9 cellular contexts compared by ENCODE assay signal in the genomic region with DNA sequence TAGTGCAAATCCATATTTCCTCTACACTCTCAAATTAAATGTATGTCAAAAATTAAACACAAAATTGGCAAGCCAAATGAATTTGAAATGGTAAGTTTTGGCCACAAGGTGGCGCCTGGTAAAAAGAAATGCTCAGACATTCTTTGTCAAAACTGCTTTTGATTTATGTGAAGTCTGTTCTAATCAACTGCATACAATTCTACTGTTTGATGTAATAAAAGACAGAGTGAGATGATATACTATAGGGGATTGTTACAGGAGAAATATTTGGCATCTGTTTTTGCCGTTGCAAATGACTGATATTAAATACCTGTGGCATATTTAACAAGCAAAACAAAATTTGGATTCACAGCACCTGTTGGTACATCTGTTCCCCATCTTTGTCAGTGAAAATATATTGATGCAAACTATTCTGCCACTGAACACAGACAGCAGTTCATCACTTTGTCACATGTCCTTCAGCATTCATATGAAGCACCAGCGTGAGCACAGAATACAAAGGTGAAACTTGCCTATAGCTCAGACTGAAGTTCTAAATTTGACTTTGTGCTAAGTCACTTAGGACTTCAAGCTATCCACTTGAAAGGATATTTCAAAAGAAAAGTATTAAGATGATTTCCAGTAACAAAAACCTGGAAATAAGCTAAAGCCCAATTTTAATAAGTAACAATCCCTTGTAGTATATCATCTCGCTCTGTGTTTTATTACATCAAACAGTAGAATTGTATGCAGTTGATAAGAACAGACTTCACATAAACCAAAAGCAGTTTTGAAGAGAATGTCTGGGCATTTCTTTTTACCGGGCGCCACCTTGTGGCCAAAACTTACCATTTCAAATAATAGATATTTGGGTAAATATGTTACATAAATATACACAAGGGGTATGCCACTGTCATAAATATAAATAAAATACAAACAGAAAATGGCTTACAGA. TPM values are rescaled to one million over a fixed set of nuclear protein-coding genes. Genes with fewer than 3 reads are reported as not detected.
DNase-seq lines count a peak whose midpoint lies in the region; ATAC-seq and TF ChIP-seq lines count a peak whose summit lies in the region.
"Had no signal": no experiment of that assay in that cellular context is flagged by ENCODE, and none has a peak within 500 bp of the region (broad histone marks: within the 10 kb centered on the region; RNA-seq: fewer than 3 reads in every experiment).

No MANE protein-coding gene starts in this region.

- peaks cover 7% of the 10 kb centered on the region for H3K4me1 ChIP-seq in CD4-positive, alpha-beta memory T cell (ENCODE audit: insufficient read depth, low read length)
- H3K4me1 ChIP-seq in RWPE2 (ENCODE audit: insufficient read depth, poor library complexity, severe bottlenecking) (no peaks in the 10 kb centered on the region), gastroesophageal sphincter (peaks cover 4 to 19% (median 5%) of the 10 kb centered on the region in 3 donors), prostate gland (replicated peaks) (no peaks in the 10 kb centered on the region), aorta (ENCODE audit: control insufficient read depth in 1 of 2, insufficient read depth in 2 of 2, low read length in 2 of 2) (no peaks in the 10 kb centered on the region)

- H3K9me3 Mint-ChIP-seq in CD4-positive, alpha-beta memory T cell = no peaks in the 10 kb centered on the region
- H3K9me3 Mint-ChIP-seq: IgD-negative memory B cell had no signal

- H3K4me3 Mint-ChIP-seq in CD4-positive, alpha-beta memory T cell = peak overlapping the region in 2 of 8 donors; percentile 29 to 67
- H3K4me3 Mint-ChIP-seq: IgD-negative memory B cell had no signal

- H3K36me3 Mint-ChIP-seq in CD4-positive, alpha-beta memory T cell = peaks cover 18 to 21% of the 10 kb centered on the region in 2 donors

- POLR2A ChIA-PET in CD4-positive, alpha-beta memory T cell (lab: Charles Lee; ENCODE audit: partially characterized antibody) = interaction anchor here (1.0 to 1.8 kb wide), 5 partner anchors 34 to 635 kb away, joined by 3 to 8 read pairs (median 4); a partner anchor contains a TSS

- CTCF ChIA-PET in CD4-positive, alpha-beta memory T cell (lab: Charles Lee; ENCODE audit: partially characterized antibody) = interaction anchor here (0.7 to 5.4 kb wide), 54 partner anchors 9 to 652 kb away, joined by 3 to 108 read pairs (median 4); a partner anchor contains a TSS

- H3K9me3 ChIP-seq in CD4-positive, alpha-beta memory T cell (ENCODE audit: control insufficient read depth in 1 of 2, low read length in 2 of 2) = no peaks in the 10 kb centered on the region
- H3K9me3 ChIP-seq in RWPE2 (ENCODE audit: severe bottlenecking) (no peaks in the 10 kb centered on the region), gastroesophageal sphincter (no peaks in the 10 kb centered on the region), prostate gland (no peaks in the 10 kb centered on the region), aorta (ENCODE audit: control insufficient read depth, low read length) (no peaks in the 10 kb centered on the region)

- ATAC-seq in RWPE2 (ENCODE audit: low read depth) (no peak), gastroesophageal sphincter (peak; percentile 39), aorta (ENCODE audit: low FRiP score) (peak; percentile 55), GM19035 (IDR thresholded peaks at IDR 0.05; ENCODE audit: unreplicated experiment) (no peak)

- no peaks in the 10 kb centered on the region for H3K27me3 Mint-ChIP-seq in CD4-positive, alpha-beta memory T cell
- H3K27me3 Mint-ChIP-seq: IgD-negative memory B cell had no signal

- no peaks in the 10 kb centered on the region for H3K36me3 ChIP-seq in CD4-positive, alpha-beta memory T cell (ENCODE audit: insufficient read depth, low read length)
- H3K36me3 ChIP-seq in RWPE2 (ENCODE audit: low read depth) = peaks cover 29% of the 10 kb centered on the region
- H3K36me3 ChIP-seq in gastroesophageal sphincter = peaks cover 0 to 40% of the 10 kb centered on the region in 2 donors
- H3K36me3 ChIP-seq in prostate gland = no peaks in the 10 kb centered on the region
- peaks cover 0 to 4% of the 10 kb centered on the region in 2 donors for H3K36me3 ChIP-seq in aorta (ENCODE audit: control insufficient read depth in 1 of 2, insufficient read depth in 2 of 2, low read length in 1 of 2)

- H3K4me1 Mint-ChIP-seq in CD4-positive, alpha-beta memory T cell = peaks cover 9 to 11% (median 10%) of the 10 kb centered on the region in 4 donors

- TF ChIP-seq CTCF in RWPE2 (IDR thresholded peaks at IDR 0.05; ENCODE audit: poor library complexity, severe bottlenecking) = peak; percentile 83
- peak; percentile 72 to 83 (median 78) for TF ChIP-seq CTCF in gastroesophageal sphincter (IDR thresholded peaks at IDR 0.05)
- TF ChIP-seq CTCF in prostate gland (IDR thresholded peaks at IDR 0.05) = peak; percentile 79 to 91 (median 86)

- H3K4me3 ChIP-seq in CD4-positive, alpha-beta memory T cell (ENCODE audit: low read length in 2 of 2) = no peak overlapping the region
- H3K4me3 ChIP-seq in RWPE2 (ENCODE audit: severe bottlenecking) (no peak overlapping the region), gastroesophageal sphincter (no peak overlapping the region), prostate gland (no peak overlapping the region), aorta (ENCODE audit: low read length in 2 of 2) (no peak overlapping the region)

- TF ChIP-seq EP300 in gastroesophageal sphincter (IDR thresholded peaks at IDR 0.05) = no peak

- H3K27me3 ChIP-seq in CD4-positive, alpha-beta memory T cell (ENCODE audit: insufficient read depth, low read length) = no peaks in the 10 kb centered on the region
- no peaks in the 10 kb centered on the region for H3K27me3 ChIP-seq in RWPE2 (ENCODE audit: insufficient read depth, poor library complexity, severe bottlenecking)
- H3K27me3 ChIP-seq in gastroesophageal sphincter = no peaks in the 10 kb centered on the region
- no peaks in the 10 kb centered on the region for H3K27me3 ChIP-seq in prostate gland (replicated peaks; ENCODE audit: insufficient read depth)
- H3K27me3 ChIP-seq in aorta (ENCODE audit: control insufficient read depth in 1 of 2, insufficient read depth in 2 of 2, low read length in 1 of 2) = no peaks in the 10 kb centered on the region

- peak overlapping the region; percentile 33 for H3K27ac ChIP-seq in CD4-positive, alpha-beta memory T cell (ENCODE audit: low read depth, low read length)
- H3K27ac ChIP-seq in RWPE2 (ENCODE audit: poor library complexity, severe bottlenecking) (no peak overlapping the region), gastroesophageal sphincter (peak overlapping the region; percentile 53 to 67 (median 57)), prostate gland (peak overlapping the region in 1 of 2 donors; percentile 32), aorta (ENCODE audit: low read depth in 1 of 2, low read length in 2 of 2) (no peak overlapping the region)

- TF ChIP-seq POLR2A in gastroesophageal sphincter (IDR thresholded peaks at IDR 0.05) (no peak), prostate gland (IDR thresholded peaks at IDR 0.05) (no peak)

- intact Hi-C loops in CD4-positive, alpha-beta memory T cell (cut with micrococcal nuclease) = loop anchor here (1.0 kb wide), 7 partner anchors 34 to 529 kb away; a partner anchor contains a TSS
- intact Hi-C loops in prostate gland (cut with DNase I) (loop anchor here (5.0 kb wide), 1 partner anchor 380 kb away; no protein-coding TSS in a partner anchor), aorta (cut with DNase I) (loop anchor here in 1 of 2 donors (10.0 kb wide), 1 partner anchor 283 kb away; no protein-coding TSS in a partner anchor)

- peak overlapping the region in 4 of 7 donors; percentile 4 to 90 (median 70) for H3K27ac Mint-ChIP-seq in CD4-positive, alpha-beta memory T cell

- WGBS in gastroesophageal sphincter (ENCODE audit: low coverage in 1 of 2), 2 donors = 4 to 9% methylated on average over 6 of the region's 6 CpGs
- 7% methylated on average over 6 of the region's 6 CpGs for WGBS in prostate gland
- WGBS in aorta, 2 donors = 4% methylated on average over 6 of the region's 6 CpGs

- DNase-seq in CD4-positive, alpha-beta memory T cell = peak; percentile 59 to 64 (median 61)
- DNase-seq in HUDEP-2 (lab: John Stamatoyannopoulos, UW; ENCODE audit: unreplicated experiment in 76 of 76) (peak in 44 of 76 experiments; percentile 3 to 57 (median 24)), RWPE2 (ENCODE audit: low spot score) (no peak), prostate gland (ENCODE audit: low spot score) (peak; percentile 54), aorta (no peak)
- peak; percentile 87 for DNase-seq in activated effector memory CD4-positive, alpha-beta T cell treated with anti-CD3 and anti-CD28 coated beads, Interleukin-2, amount 50 U/mL, for 16 hours

RNA-seq across cellular contexts. Expression of a gene that starts 10.2 kb away (rescaled TPM):
- total RNA-seq in CD4-positive, alpha-beta memory T cell = not detected
- under 1 TPM; 0.10 to 0.46 TPM for polyA plus RNA-seq in CD4-positive, alpha-beta memory T cell
- total RNA-seq in gastroesophageal sphincter (10 to 100 TPM in 1 of 4 donors, 1 to 10 TPM in 2, under 1 TPM in 1; 0.93 to 16.8 (median 1.5) TPM), prostate gland (1 to 10 TPM; 1.1 to 1.6 TPM), aorta (1 to 10 TPM; 1.7 to 2.4 TPM)
- polyA plus RNA-seq in aorta = 1 to 10 TPM in 1 of 2 donors, not detected in 1; 1.0 TPM
- polyA plus RNA-seq: IgD-negative memory B cell had no signal

RNA-seq across cellular contexts. Expression of a gene that starts 34.3 kb away (rescaled TPM):
- 10 to 100 TPM; 55.5 to 60.2 TPM for total RNA-seq in CD4-positive, alpha-beta memory T cell
- 100 to 1,000 TPM in 1 of 2 donors, 10 to 100 TPM in 1; 91.3 to 147 TPM for polyA plus RNA-seq in CD4-positive, alpha-beta memory T cell
- 10 to 100 TPM; 15.7 to 46.0 (median 22.3) TPM for total RNA-seq in gastroesophageal sphincter
- 10 to 100 TPM; 25.6 to 37.2 TPM for total RNA-seq in prostate gland
- 10 to 100 TPM; 55.5 to 83.3 TPM for total RNA-seq in aorta
- polyA plus RNA-seq in aorta = 10 to 100 TPM; 26.3 to 58.0 TPM

Comparison
In these comparisons a context has a peak if more than half of its experiments do, and no peak if none do; other contexts are left out.
1. DNase-seq: peak in CD4-positive, alpha-beta memory T cell (5 of 5), HUDEP-2 (44 of 76), activated effector memory CD4-positive, alpha-beta T cell treated with anti-CD3 and anti-CD28 coated beads, Interleukin-2, amount 50 U/mL, for 16 hours (single experiment) and prostate gland (single experiment); none in RWPE2 (single experiment) and aorta (0 of 2).
2. H3K27ac ChIP-seq: peak in CD4-positive, alpha-beta memory T cell (single experiment) and gastroesophageal sphincter (4 of 4); none in RWPE2 (single experiment) and aorta (0 of 2).
3. ATAC-seq: peak in gastroesophageal sphincter (single experiment) and aorta (single experiment); none in RWPE2 (single experiment) and GM19035 (single experiment).
4. Peak in every context shown above with its lines, with median percentiles within 50 percentile points of each other: CTCF ChIP-seq.